1 cellular context compared by ENCODE assay signal in the genomic region with DNA sequence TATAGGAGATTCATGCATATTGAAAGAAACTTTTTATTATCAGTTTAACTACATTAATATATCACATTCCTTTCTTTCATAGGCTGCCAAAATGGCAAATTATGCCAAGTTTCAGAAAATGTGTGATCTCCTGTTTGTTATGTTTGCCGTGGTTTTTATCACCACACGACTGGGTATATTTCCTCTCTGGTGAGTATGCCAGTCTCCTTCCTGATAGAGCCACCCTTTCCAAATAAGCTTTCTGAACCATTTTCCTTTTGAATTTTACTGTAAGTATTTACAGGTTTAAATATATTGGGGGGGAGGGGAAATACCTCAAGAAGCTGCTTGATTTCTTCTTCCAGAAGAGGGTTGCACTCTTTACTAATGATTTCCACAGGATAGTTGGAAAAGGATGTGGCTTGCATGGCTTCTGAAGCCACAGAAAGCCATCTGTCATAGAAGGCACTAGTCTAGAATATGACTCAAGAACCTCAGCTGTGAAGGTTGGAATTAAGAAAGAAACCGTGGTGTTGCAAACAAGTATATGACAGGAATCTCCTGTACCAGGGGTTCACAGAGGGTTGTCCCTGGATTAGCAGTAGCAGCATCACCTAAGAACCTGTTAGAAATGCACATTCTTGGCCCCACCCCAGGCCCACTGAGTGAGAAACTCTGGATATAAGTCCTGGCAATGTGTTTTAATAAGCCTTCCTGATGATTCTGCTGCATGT.
TF ChIP-seq lines count a peak whose summit lies in the region.

No MANE protein-coding gene starts in this region.

TF ChIP-seq in HepG2, 621 proteins besides CTCF, POLR2A, EP300 and RAD21 (continued from another document):
- TF ChIP-seq, protein P1, sequence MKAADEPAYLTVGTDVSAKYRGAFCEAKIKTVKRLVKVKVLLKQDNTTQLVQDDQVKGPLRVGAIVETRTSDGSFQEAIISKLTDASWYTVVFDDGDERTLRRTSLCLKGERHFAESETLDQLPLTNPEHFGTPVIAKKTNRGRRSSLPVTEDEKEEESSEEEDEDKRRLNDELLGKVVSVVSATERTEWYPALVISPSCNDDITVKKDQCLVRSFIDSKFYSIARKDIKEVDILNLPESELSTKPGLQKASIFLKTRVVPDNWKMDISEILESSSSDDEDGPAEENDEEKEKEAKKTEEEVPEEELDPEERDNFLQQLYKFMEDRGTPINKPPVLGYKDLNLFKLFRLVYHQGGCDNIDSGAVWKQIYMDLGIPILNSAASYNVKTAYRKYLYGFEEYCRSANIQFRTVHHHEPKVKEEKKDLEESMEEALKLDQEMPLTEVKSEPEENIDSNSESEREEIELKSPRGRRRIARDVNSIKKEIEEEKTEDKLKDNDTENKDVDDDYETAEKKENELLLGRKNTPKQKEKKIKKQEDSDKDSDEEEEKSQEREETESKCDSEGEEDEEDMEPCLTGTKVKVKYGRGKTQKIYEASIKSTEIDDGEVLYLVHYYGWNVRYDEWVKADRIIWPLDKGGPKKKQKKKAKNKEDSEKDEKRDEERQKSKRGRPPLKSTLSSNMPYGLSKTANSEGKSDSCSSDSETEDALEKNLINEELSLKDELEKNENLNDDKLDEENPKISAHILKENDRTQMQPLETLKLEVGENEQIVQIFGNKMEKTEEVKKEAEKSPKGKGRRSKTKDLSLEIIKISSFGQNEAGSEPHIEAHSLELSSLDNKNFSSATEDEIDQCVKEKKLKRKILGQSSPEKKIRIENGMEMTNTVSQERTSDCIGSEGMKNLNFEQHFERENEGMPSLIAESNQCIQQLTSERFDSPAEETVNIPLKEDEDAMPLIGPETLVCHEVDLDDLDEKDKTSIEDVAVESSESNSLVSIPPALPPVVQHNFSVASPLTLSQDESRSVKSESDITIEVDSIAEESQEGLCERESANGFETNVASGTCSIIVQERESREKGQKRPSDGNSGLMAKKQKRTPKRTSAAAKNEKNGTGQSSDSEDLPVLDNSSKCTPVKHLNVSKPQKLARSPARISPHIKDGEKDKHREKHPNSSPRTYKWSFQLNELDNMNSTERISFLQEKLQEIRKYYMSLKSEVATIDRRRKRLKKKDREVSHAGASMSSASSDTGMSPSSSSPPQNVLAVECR (CRISPR knock-in tag; IDR thresholded peaks at IDR 0.05; ENCODE audit: borderline replicate concordance), result no peak
- no peak for TF ChIP-seq NFIC (IDR thresholded peaks at IDR 0.05; ENCODE audit: low read length)
